ENCODE assay signal across 27 cellular contexts in the genomic region with DNA sequence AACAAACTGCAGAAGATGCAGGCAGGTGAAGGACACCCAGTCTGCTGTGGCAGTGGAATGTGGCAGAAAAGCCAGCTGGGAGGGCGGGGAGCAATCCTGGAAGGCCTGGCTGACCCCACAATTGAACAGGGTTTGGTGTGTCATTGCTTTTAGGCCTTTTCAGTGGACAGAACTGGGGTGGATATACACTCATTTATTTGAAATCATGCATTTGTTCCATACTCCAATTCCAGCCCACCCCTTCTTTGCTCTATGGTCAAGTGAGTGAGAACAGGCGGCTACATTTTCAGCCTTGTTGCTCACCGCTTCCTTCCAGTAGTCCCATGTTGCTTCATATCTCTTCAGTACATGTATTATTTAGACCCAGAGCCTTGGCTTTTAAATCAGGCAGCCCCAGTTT.
"Had no signal": no experiment of that assay in that cellular context is flagged by ENCODE, and none has a peak within 500 bp of the region (broad histone marks: within the 10 kb centered on the region; RNA-seq: fewer than 3 reads in every experiment).

No MANE protein-coding gene starts in this region.

- H3K27ac ChIP-seq: dorsolateral prefrontal cortex, left ventricle myocardium inferior, lower lobe of right lung, neural progenitor cell, parathyroid adenoma, prostate gland, skin epidermis, testis, tibial nerve, upper lobe of right lung, vagina had no signal

- H3K27me3 Mint-ChIP-seq: memory B cell; naive thymus-derived CD4-positive, alpha-beta T cell; stimulated activated naive B cell treated with anti-CD40 and anti-IgM and Interleukin-4, amounts not matched to agents 10 μg/mL and 1 μg/mL and 100 μg/mL, for 72 hours; stimulated activated naive CD8-positive, alpha-beta T cell treated with anti-CD3 and anti-CD28 coated beads, Interleukin-15, amount 100 ng/mL, for 72 hours had no signal

- H2AFZ ChIP-seq: neural progenitor cell, parathyroid adenoma had no signal

- H3K9me3 ChIP-seq: left ventricle myocardium inferior, lower lobe of right lung, prostate gland, testis, tibial nerve, upper lobe of right lung, vagina had no signal

- H3K4me2 ChIP-seq: neural progenitor cell had no signal

- H3K4me3 Mint-ChIP-seq: memory B cell; naive thymus-derived CD4-positive, alpha-beta T cell; neural progenitor cell; stimulated activated naive B cell treated with anti-CD40 and anti-IgM and Interleukin-4, amounts not matched to agents 10 μg/mL and 1 μg/mL and 100 μg/mL, for 72 hours; stimulated activated naive CD8-positive, alpha-beta T cell treated with anti-CD3 and anti-CD28 coated beads, Interleukin-15, amount 100 ng/mL, for 72 hours had no signal

- DNase-seq: cortex of kidney; dorsolateral prefrontal cortex; effector CD8-positive, alpha-beta T cell; glutamatergic neuron; kidney; left cardiac atrium; left ventricle myocardium inferior; lower lobe of right lung; midbrain; naive thymus-derived CD4-positive, alpha-beta T cell; occipital lobe; retina; stimulated activated CD4-positive, alpha-beta T cell treated with anti-CD3 and anti-CD28 coated beads, Interleukin-2, amount 100 ng/mL, for 24 hours; stimulated activated CD4-positive, alpha-beta T cell treated with anti-CD3 and anti-CD28 coated beads, Interleukin-4, amount 100 ng/mL, for 4 hours; stimulated activated naive B cell treated with anti-CD40 and anti-IgM and Interleukin-4, amounts not matched to agents 10 μg/mL and 1 μg/mL and 100 μg/mL, for 72 hours; stimulated activated naive CD8-positive, alpha-beta T cell treated with anti-CD3 and anti-CD28 coated beads, Interleukin-15, amount 100 ng/mL, for 72 hours; testis; upper lobe of right lung had no signal

- H3K4me3 ChIP-seq: dorsolateral prefrontal cortex, left ventricle myocardium inferior, lower lobe of right lung, neural progenitor cell, prostate gland, skin epidermis, testis, tibial nerve, upper lobe of right lung, vagina had no signal

- H3K9ac ChIP-seq: neural progenitor cell, parathyroid adenoma had no signal

- ATAC-seq: esophagus mucosa; left cardiac atrium; lower lobe of right lung; naive thymus-derived CD4-positive, alpha-beta T cell; sciatic nerve; stimulated activated naive B cell treated with anti-CD40 and anti-IgM and Interleukin-4, amounts not matched to agents 10 μg/mL and 1 μg/mL and 100 μg/mL, for 72 hours; stimulated activated naive CD8-positive, alpha-beta T cell treated with anti-CD3 and anti-CD28 coated beads, Interleukin-15, amount 100 ng/mL, for 72 hours; upper lobe of right lung had no signal

- H3K27ac Mint-ChIP-seq: memory B cell; naive thymus-derived CD4-positive, alpha-beta T cell; neural progenitor cell; stimulated activated naive B cell treated with anti-CD40 and anti-IgM and Interleukin-4, amounts not matched to agents 10 μg/mL and 1 μg/mL and 100 μg/mL, for 72 hours; stimulated activated naive CD8-positive, alpha-beta T cell treated with anti-CD3 and anti-CD28 coated beads, Interleukin-15, amount 100 ng/mL, for 72 hours had no signal

- H3K4me1 ChIP-seq: neural progenitor cell, parathyroid adenoma, prostate gland, testis, upper lobe of right lung, vagina had no signal

- H3K9me3 Mint-ChIP-seq: memory B cell; naive thymus-derived CD4-positive, alpha-beta T cell; neural progenitor cell; stimulated activated naive B cell treated with anti-CD40 and anti-IgM and Interleukin-4, amounts not matched to agents 10 μg/mL and 1 μg/mL and 100 μg/mL, for 72 hours; stimulated activated naive CD8-positive, alpha-beta T cell treated with anti-CD3 and anti-CD28 coated beads, Interleukin-15, amount 100 ng/mL, for 72 hours had no signal

- H3K36me3 ChIP-seq: prostate gland had no signal

- H3K4me1 Mint-ChIP-seq: neural progenitor cell; stimulated activated naive CD8-positive, alpha-beta T cell treated with anti-CD3 and anti-CD28 coated beads, Interleukin-15, amount 100 ng/mL, for 72 hours had no signal

- H3K27me3 ChIP-seq: dorsolateral prefrontal cortex, neural progenitor cell, testis, tibial nerve, upper lobe of right lung, vagina had no signal
